In genomic region chr12:75635606-75636444, GRCh38 we compare ENCODE assay signal across 1 cellular context.
A peak's percentile ranks its signal among the peaks of the same experiment; 100 is the strongest.
TF ChIP-seq lines count a peak whose summit lies in the region.

No MANE protein-coding gene starts in this region.

TF ChIP-seq in HepG2, 621 proteins besides CTCF, POLR2A, EP300 and RAD21 (continued from another document):
- TF ChIP-seq BCL3 (CRISPR knock-in tag; IDR thresholded peaks at IDR 0.05) (no peak), SKI (IDR thresholded peaks at IDR 0.05; ENCODE audit: partially characterized antibody) (no peak), ZNF550 (CRISPR knock-in tag; IDR thresholded peaks at IDR 0.05; ENCODE audit: borderline replicate concordance) (no peak), ZNF253 (CRISPR knock-in tag; IDR thresholded peaks at IDR 0.05; ENCODE audit: borderline replicate concordance) (no peak), ZBTB4 (CRISPR knock-in tag; IDR thresholded peaks at IDR 0.05; ENCODE audit: borderline replicate concordance) (no peak), HDAC6 (IDR thresholded peaks at IDR 0.05; ENCODE audit: low read depth, low read length) (no peak), ZNF260 (CRISPR knock-in tag; IDR thresholded peaks at IDR 0.05; ENCODE audit: borderline replicate concordance, low read depth) (no peak), SCMH1 (CRISPR knock-in tag; IDR thresholded peaks at IDR 0.05; ENCODE audit: borderline replicate concordance) (no peak), ZBTB44 (CRISPR knock-in tag; IDR thresholded peaks at IDR 0.05) (no peak), TFDP2 (CRISPR knock-in tag; IDR thresholded peaks at IDR 0.05) (no peak), MAF1 (CRISPR knock-in tag; IDR thresholded peaks at IDR 0.05; ENCODE audit: borderline replicate concordance) (no peak), HNRNPL (IDR thresholded peaks at IDR 0.05; ENCODE audit: low read depth, low read length) (no peak), ELF1 (CRISPR knock-in tag; IDR thresholded peaks at IDR 0.05) (0 out of 2 replicates have a peak, but pooled peaks have one; percentile 20), MED1 (CRISPR knock-in tag; IDR thresholded peaks at IDR 0.05) (peak; percentile 81), RBM39 (IDR thresholded peaks at IDR 0.05; ENCODE audit: low read depth, low read length, poor library complexity, severe bottlenecking) (no peak), KLF11 (CRISPR knock-in tag; IDR thresholded peaks at IDR 0.05) (0 out of 2 replicates have a peak, but pooled peaks have one; percentile 44), JUNB (CRISPR knock-in tag; IDR thresholded peaks at IDR 0.05; ENCODE audit: borderline replicate concordance) (no peak), REPIN1 (CRISPR knock-in tag; IDR thresholded peaks at IDR 0.05; ENCODE audit: borderline replicate concordance, low read depth) (peak; percentile 41; the same call in 1 of the 2 replicates), ZNF224 (CRISPR knock-in tag; IDR thresholded peaks at IDR 0.05) (no peak), CERS6 (CRISPR knock-in tag; IDR thresholded peaks at IDR 0.05) (no peak), HOXA9 (CRISPR knock-in tag; IDR thresholded peaks at IDR 0.05; ENCODE audit: borderline replicate concordance) (no peak), ZNF597 (CRISPR knock-in tag; IDR thresholded peaks at IDR 0.05) (no peak), ZSCAN20 (CRISPR knock-in tag; IDR thresholded peaks at IDR 0.05; ENCODE audit: borderline replicate concordance) (no peak), SNAPC5 (CRISPR knock-in tag; IDR thresholded peaks at IDR 0.05; ENCODE audit: borderline replicate concordance) (no peak), ATM (IDR thresholded peaks at IDR 0.05; ENCODE audit: borderline replicate concordance) (no peak), SOX5 (CRISPR knock-in tag; IDR thresholded peaks at IDR 0.05; ENCODE audit: borderline replicate concordance) (peak; percentile 96), THAP11 (CRISPR knock-in tag; IDR thresholded peaks at IDR 0.05) (peak; percentile 47), BHLHE40 (IDR thresholded peaks at IDR 0.05; ENCODE audit: low read length) (0 out of 2 replicates have a peak, but pooled peaks have one; percentile 32), ZNF704 (CRISPR knock-in tag; IDR thresholded peaks at IDR 0.05; ENCODE audit: borderline replicate concordance) (no peak), ZNF350 (CRISPR knock-in tag; IDR thresholded peaks at IDR 0.05; ENCODE audit: borderline replicate concordance, low read depth) (no peak), EEA1 (CRISPR knock-in tag; IDR thresholded peaks at IDR 0.05; ENCODE audit: borderline replicate concordance) (no peak), ATF2 (CRISPR knock-in tag; IDR thresholded peaks at IDR 0.05) (peak; percentile 53; the same call in 1 of the 2 replicates)
TF ChIP-seq in HepG2: peak in this region for 140.
